In the genomic region with DNA sequence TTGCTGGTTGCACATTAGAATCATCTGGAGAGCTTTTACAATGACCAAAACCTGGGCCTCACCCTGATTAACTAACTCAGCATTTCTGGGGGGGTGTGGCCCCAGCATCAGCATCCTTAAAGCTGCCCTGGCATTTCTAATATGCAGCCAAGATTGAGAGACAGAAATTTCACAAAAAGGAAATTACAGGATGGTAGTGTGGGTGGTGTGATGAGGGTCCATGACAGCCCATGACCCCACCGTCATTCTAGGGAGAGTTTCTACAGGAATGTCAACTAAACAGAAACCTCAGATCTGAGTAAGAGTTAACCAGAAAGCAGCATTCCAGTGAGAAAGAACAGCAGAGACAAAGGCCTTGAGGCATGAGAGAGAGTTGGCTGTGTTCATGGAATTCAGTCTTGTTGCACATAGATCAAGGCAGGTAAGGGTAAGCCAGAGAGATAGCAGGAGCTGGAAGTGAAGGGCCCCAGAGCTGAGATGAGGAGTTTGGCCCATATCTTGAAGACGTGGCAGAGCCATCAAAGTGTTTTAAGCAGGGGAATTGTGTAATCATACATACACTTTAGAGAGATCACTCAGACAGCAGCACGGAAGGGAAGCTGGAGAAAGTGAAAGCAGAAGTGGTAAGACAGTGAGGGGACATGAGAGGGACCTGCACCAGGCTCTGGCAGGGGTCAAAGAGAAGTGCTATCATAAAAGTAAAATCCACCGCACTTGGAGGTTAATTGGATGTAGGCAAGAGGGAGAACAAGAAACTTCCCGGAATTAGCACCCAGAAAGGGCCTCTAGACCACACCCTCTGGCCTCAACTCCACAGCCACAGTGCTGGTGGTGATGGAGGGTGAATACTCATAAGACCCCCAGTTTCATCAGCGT, we compare ENCODE assay signal across 8 cellular contexts. TPM values are rescaled to one million over a fixed set of nuclear protein-coding genes. Genes with fewer than 3 reads are reported as not detected.
DNase-seq lines count a peak whose midpoint lies in the region; ATAC-seq and TF ChIP-seq lines count a peak whose summit lies in the region.

No MANE protein-coding gene starts in this region.

- H3K4me3 ChIP-seq in brain microvascular endothelial cell (ENCODE audit: low read depth, low read length) (no peak overlapping the region), lower lobe of right lung (peak overlapping the region; percentile 43)

- H3K27me3 ChIP-seq in brain microvascular endothelial cell (replicated peaks): no peaks in the 10 kb centered on the region
- no peaks in the 10 kb centered on the region for H3K27me3 ChIP-seq in lower lobe of right lung (ENCODE audit: low read depth)

- no peak for TF ChIP-seq CTCF in brain microvascular endothelial cell (IDR thresholded peaks at IDR 0.05; ENCODE audit: low read depth, low read length, missing control alignments)
- no peak for TF ChIP-seq CTCF in lower lobe of right lung (IDR thresholded peaks at IDR 0.05)
- no peak for TF ChIP-seq CTCF in type B pancreatic cell (conservative IDR thresholded peaks at IDR 0.05)

- no peaks in the 10 kb centered on the region for H3K36me3 Mint-ChIP-seq in type B pancreatic cell

- H3K36me3 ChIP-seq in brain microvascular endothelial cell (replicated peaks) (no peaks in the 10 kb centered on the region), lower lobe of right lung (no peaks in the 10 kb centered on the region)

- ATAC-seq in HG03025 (IDR thresholded peaks at IDR 0.05; ENCODE audit: low FRiP score, unreplicated experiment) (peak; percentile 96), lower lobe of right lung (peak; percentile 92 to 96)

- no peaks in the 10 kb centered on the region for H3K9me3 Mint-ChIP-seq in type B pancreatic cell

- H3K4me1 Mint-ChIP-seq in type B pancreatic cell (ENCODE audit: unreplicated experiment): peaks cover 14% of the 10 kb centered on the region

- H3K4me3 Mint-ChIP-seq in type B pancreatic cell: no peak overlapping the region

- peaks cover 15% of the 10 kb centered on the region for H3K4me1 ChIP-seq in lower lobe of right lung

- in situ Hi-C loops in brain microvascular endothelial cell (cut with HindIII; ENCODE audit: low pct_ligation_motif_present, low sequenced_read_pairs): no loop called here

- intact Hi-C loops in lower lobe of right lung (cut with DNase I): no loop called here

- H3K27ac ChIP-seq in brain microvascular endothelial cell (peak overlapping the region; percentile 27), lower lobe of right lung (peak overlapping the region; percentile 81)

- H3K27ac Mint-ChIP-seq in type B pancreatic cell: peak overlapping the region; percentile 29

- H3K27me3 Mint-ChIP-seq in type B pancreatic cell: peaks cover 30% of the 10 kb centered on the region

- DNase-seq in stimulated activated CD4-positive, alpha-beta T cell treated with anti-CD3 and anti-CD28 coated beads, Interleukin-15, amount 100 ng/mL, for 24 hours: peak; percentile 55
- no peak for DNase-seq in stimulated activated CD4-positive, alpha-beta T cell treated with anti-CD3 and anti-CD28 coated beads, Interleukin-2, amount 100 ng/mL, for 48 hours
- DNase-seq in RPMI7951 (ENCODE audit: low read depth) (peak; percentile 68), brain microvascular endothelial cell (peak; percentile 55), lower lobe of right lung (no peak), type B pancreatic cell (ENCODE audit: extremely low spot score, unreplicated experiment) (no peak), NCI-H524 treated with DMSO at 0.1 percent for 48 hours (lab: John Stamatoyannopoulos, UW) (no peak)

- H3K9me3 ChIP-seq in lower lobe of right lung: no peaks in the 10 kb centered on the region

RNA-seq across cellular contexts. Expression of a gene that starts 7.8 kb away (rescaled TPM):
- total RNA-seq in RPMI7951 (2014; rRNA removed; shearing (Covaris generic)): 5.3 and 7.1 TPM in 2 replicates
- 5.4 TPM for total RNA-seq in lower lobe of right lung
- total RNA-seq in type B pancreatic cell (ENCODE audit: low replicate concordance): 2.1 and 3.3 TPM in 2 replicates

RNA-seq across cellular contexts. Expression of a gene that starts 16.8 kb away (rescaled TPM):
- 10,908 and 12,539 TPM in 2 replicates for total RNA-seq in RPMI7951 (2014; rRNA removed; shearing (Covaris generic))
- total RNA-seq in lower lobe of right lung: 1,739 TPM
- total RNA-seq in type B pancreatic cell (ENCODE audit: low replicate concordance): 1,269 and 1,391 TPM in 2 replicates

Comparison
In these comparisons a context has a peak if more than half of its experiments do, and no peak if none do; other contexts are left out.
1. DNase-seq: peak in stimulated activated CD4-positive, alpha-beta T cell treated with anti-CD3 and anti-CD28 coated beads, Interleukin-15, amount 100 ng/mL, for 24 hours (single experiment), RPMI7951 (single experiment) and brain microvascular endothelial cell (single experiment); none in stimulated activated CD4-positive, alpha-beta T cell treated with anti-CD3 and anti-CD28 coated beads, Interleukin-2, amount 100 ng/mL, for 48 hours (0 of 2), lower lobe of right lung (single experiment), type B pancreatic cell (single experiment) and NCI-H524 treated with DMSO at 0.1 percent for 48 hours (single experiment).